27 cellular contexts compared by ENCODE assay signal in genomic region chr2:200602584-200602983, GRCh38. TPM values are rescaled to one million over a fixed set of nuclear protein-coding genes. Genes with fewer than 3 reads are reported as not detected.
DNase-seq lines count a peak whose midpoint lies in the region; ATAC-seq, FAIRE-seq and TF ChIP-seq lines count a peak whose summit lies in the region.
"Had no signal": no experiment of that assay in that cellular context is flagged by ENCODE, and none has a peak within 500 bp of the region (broad histone marks: within the 10 kb centered on the region; RNA-seq: fewer than 3 reads in every experiment).

No MANE protein-coding gene starts in this region.

- in situ Hi-C loops in HepG2 (cut with HindIII; ENCODE audit: extremely low pct_ligation_motif_present, low pct_unique_long_range_greater_than_20kb): no loop called here

- H3K27ac Mint-ChIP-seq in activated CD4-positive, alpha-beta T cell treated with anti-CD3 and anti-CD28 coated beads, Interleukin-2, amount 10 ng/mL, durations not matched to agents 24 days and 14 days: no peak overlapping the region
- H3K27ac Mint-ChIP-seq: CD14-positive monocyte; CD4-positive, alpha-beta T cell; CD8-positive, alpha-beta memory T cell; GM23338; H9 had no signal

- no peak overlapping the region for H3K4me3 Mint-ChIP-seq in activated CD4-positive, alpha-beta T cell treated with anti-CD3 and anti-CD28 coated beads, Interleukin-2, amount 10 ng/mL, durations not matched to agents 24 days and 14 days
- H3K4me3 Mint-ChIP-seq: CD14-positive monocyte; CD4-positive, alpha-beta T cell; CD8-positive, alpha-beta memory T cell; GM23338; H9 had no signal

- H3K9me3 ChIP-seq in right lobe of liver (no peaks in the 10 kb centered on the region), HepG2 (ENCODE audit: low read length) (no peaks in the 10 kb centered on the region), kidney (ENCODE audit: control insufficient read depth in 1 of 2, low read length in 2 of 2) (no peaks in the 10 kb centered on the region)
- H3K9me3 ChIP-seq: BE2C had no signal

- peaks cover 0 to 97% (median 53%) of the 10 kb centered on the region in 4 donors for H3K36me3 ChIP-seq in right lobe of liver
- no peaks in the 10 kb centered on the region for H3K36me3 ChIP-seq in HepG2 (replicated peaks in 1 of 2; ENCODE audit: control insufficient read depth in 1 of 2, insufficient read depth in 2 of 2, low read length in 2 of 2)
- peaks cover 0 to 7% of the 10 kb centered on the region in 2 donors for H3K36me3 ChIP-seq in kidney (ENCODE audit: control insufficient read depth in 1 of 2, insufficient read depth in 2 of 2, low read length in 2 of 2)
- H3K36me3 ChIP-seq: BE2C; BLaER1 treated with 17β-estradiol and CSF1 and Interleukin-3, amounts not matched to agents 10 nM and 100 nM had no signal

- POLR2A ChIA-PET in HepG2 (lab: Yijun Ruan, JAX): interaction anchor here (1.1 to 5.6 kb wide), 4 partner anchors 11 to 154 kb away, joined by 3 to 73 read pairs (median 18); partner anchors contain the start of gene AOX1

- no peak overlapping the region for H2AFZ ChIP-seq in HepG2 (ENCODE audit: low read length)
- H2AFZ ChIP-seq: GM23338 had no signal

- no peak for TF ChIP-seq EP300 in HepG2 (IDR thresholded peaks at IDR 0.05; ENCODE audit: low read depth in 2 of 2, low read length in 2 of 2)
- no peak for TF ChIP-seq EP300 in HepG2 (CRISPR knock-in tag; IDR thresholded peaks at IDR 0.05; ENCODE audit: borderline replicate concordance)

- H3K27ac ChIP-seq in right lobe of liver: no peak overlapping the region
- H3K27ac ChIP-seq in HepG2 (ENCODE audit: extremely low read length, insufficient read depth, low read length): no peak overlapping the region
- H3K27ac ChIP-seq in VCaP: peak overlapping the region; percentile 95
- H3K27ac ChIP-seq in epithelial cell of prostate: peak overlapping the region; percentile 90
- H3K27ac ChIP-seq in kidney (ENCODE audit: low read depth in 2 of 2, low read length in 2 of 2): no peak overlapping the region
- H3K27ac ChIP-seq: 22Rv1; BLaER1 treated with 17β-estradiol and CSF1 and Interleukin-3, amounts not matched to agents 10 nM and 100 nM had no signal

- CTCF ChIA-PET in HepG2 (lab: Yijun Ruan, JAX; ENCODE audit: low intra/inter-chr PET ratio, low total read pairs): no interaction called here

- WGBS in right lobe of liver (ENCODE audit: insufficient coverage, low coverage, low lambda C conversion rate, missing lambda C conversion rate): 95% methylated on average over 2 of the region's 4 CpGs
- over 99% methylated on average over 4 of the region's 4 CpGs for WGBS in HepG2 (ENCODE audit: low lambda C conversion rate)

- H3K4me1 ChIP-seq in right lobe of liver (peaks cover 0 to 11% (median under 1%) of the 10 kb centered on the region in 4 donors), HepG2 (ENCODE audit: insufficient read depth, low read length) (peaks cover 21% of the 10 kb centered on the region), kidney (ENCODE audit: control insufficient read depth in 1 of 2, insufficient read depth in 1 of 2, low read depth in 1 of 2, low read length in 2 of 2) (no peaks in the 10 kb centered on the region)
- H3K4me1 ChIP-seq: BE2C; BLaER1 treated with 17β-estradiol and CSF1 and Interleukin-3, amounts not matched to agents 10 nM and 100 nM had no signal

- BruUV-seq in HepG2 (replicated peaks; lab: Mats Ljungman, UMichigan): no TSS peak

- intact Hi-C loops in right lobe of liver (cut with DNase I) (no loop called here), HepG2 (cut with micrococcal nuclease; ENCODE audit: unreplicated experiment) (no loop called here), kidney (cut with DNase I) (no loop called here), Right ventricle myocardium inferior (cut with DNase I) (no loop called here)
- intact Hi-C loops in activated CD4-positive, alpha-beta T cell treated with anti-CD3 and anti-CD28 coated beads, Interleukin-2, amount 10 ng/mL, durations not matched to agents 24 days and 14 days (cut with micrococcal nuclease): no loop called here

- H3K9ac ChIP-seq in HepG2 (ENCODE audit: insufficient read depth, low read depth, low read length) (no peak overlapping the region), kidney (ENCODE audit: low read length in 2 of 2) (no peak overlapping the region)
- H3K9ac ChIP-seq: BLaER1 treated with 17β-estradiol and CSF1 and Interleukin-3, amounts not matched to agents 10 nM and 100 nM had no signal

- H3K27me3 Mint-ChIP-seq in activated CD4-positive, alpha-beta T cell treated with anti-CD3 and anti-CD28 coated beads, Interleukin-2, amount 10 ng/mL, durations not matched to agents 24 days and 14 days: peaks cover 22% of the 10 kb centered on the region

- H3K27me3 ChIP-seq in right lobe of liver (no peaks in the 10 kb centered on the region), HepG2 (ENCODE audit: control insufficient read depth in 1 of 2, insufficient read depth in 2 of 2, low read length in 2 of 2) (no peaks in the 10 kb centered on the region)
- H3K27me3 ChIP-seq: BE2C; BLaER1 treated with 17β-estradiol and CSF1 and Interleukin-3, amounts not matched to agents 10 nM and 100 nM had no signal

- no peaks in the 10 kb centered on the region for H4K20me1 ChIP-seq in HepG2 (ENCODE audit: insufficient read depth, low read length)
- H4K20me1 ChIP-seq: BLaER1 treated with 17β-estradiol and CSF1 and Interleukin-3, amounts not matched to agents 10 nM and 100 nM had no signal

- ATAC-seq in right lobe of liver (peak; percentile 11 to 40 (median 22)), HepG2 (no peak), Right ventricle myocardium inferior (no peak)
- ATAC-seq: GM12878, GM23338, HCT116 had no signal

- H3K36me3 Mint-ChIP-seq in activated CD4-positive, alpha-beta T cell treated with anti-CD3 and anti-CD28 coated beads, Interleukin-2, amount 10 ng/mL, durations not matched to agents 24 days and 14 days (ENCODE audit: low read depth): no peaks in the 10 kb centered on the region
- H3K36me3 Mint-ChIP-seq: CD8-positive, alpha-beta memory T cell had no signal

- no peak for TF ChIP-seq CTCF in right lobe of liver (IDR thresholded peaks at IDR 0.05)
- no peak for TF ChIP-seq CTCF in HepG2 (CRISPR knock-in tag; IDR thresholded peaks at IDR 0.05)
- TF ChIP-seq CTCF in VCaP (conservative IDR thresholded peaks at IDR 0.05): no peak
- TF ChIP-seq CTCF in kidney (IDR thresholded peaks at IDR 0.05; ENCODE audit: borderline replicate concordance, extremely low read depth, insufficient read depth): no peak

- no peaks in the 10 kb centered on the region for H3K79me2 ChIP-seq in HepG2 (ENCODE audit: insufficient read depth, low read length)

- FAIRE-seq in HepG2 (lab: Jason Lieb, UNC) (no peak), kidney (lab: Jason Lieb, UNC) (no peak)
- FAIRE-seq: A204.1, D721Med, GM12878, GM19239 had no signal

- H3K4me3 ChIP-seq in right lobe of liver (no peak overlapping the region), HepG2 (replicated peaks in 1 of 3; ENCODE audit: insufficient read depth in 1 of 3, low read depth in 2 of 3, low read length in 3 of 3) (no peak overlapping the region), kidney (ENCODE audit: low read length in 2 of 2) (no peak overlapping the region)
- H3K4me3 ChIP-seq: BLaER1 treated with 17β-estradiol and CSF1 and Interleukin-3, amounts not matched to agents 10 nM and 100 nM; GM12878; GM23338 had no signal

- H3K9me3 Mint-ChIP-seq in activated CD4-positive, alpha-beta T cell treated with anti-CD3 and anti-CD28 coated beads, Interleukin-2, amount 10 ng/mL, durations not matched to agents 24 days and 14 days: peaks cover 10% of the 10 kb centered on the region
- H3K9me3 Mint-ChIP-seq: GM23338 had no signal

- no peak for TF ChIP-seq POLR2A in right lobe of liver (IDR thresholded peaks at IDR 0.05)
- TF ChIP-seq POLR2A in HepG2 (IDR thresholded peaks at IDR 0.05; ENCODE audit: insufficient read depth in 1 of 2, low read depth in 2 of 2, low read length in 2 of 2): no peak

- DNase-seq in right lobe of liver (no peak), HepG2 (ENCODE audit: low spot score) (no peak), epithelial cell of prostate (ENCODE audit: low read depth, low spot score) (no peak), kidney (no peak), Right ventricle myocardium inferior (ENCODE audit: missing footprints) (no peak), NCI-H2171 treated with DMSO at 0.1 percent for 48 hours (lab: John Stamatoyannopoulos, UW) (no peak)
- no peak for DNase-seq in activated CD4-positive, alpha-beta T cell treated with anti-CD3 and anti-CD28 coated beads, Interleukin-2, amount 10 ng/mL, durations not matched to agents 24 days and 14 days
- DNase-seq: ACHN; AML-193; BE2C; CD4-positive, alpha-beta T cell; CD8-positive, alpha-beta memory T cell; DMS 273 treated with DMSO at 0.1 percent for 48 hours; DMS79; EL; GDM1; H9 had no signal

- H3K4me1 Mint-ChIP-seq in activated CD4-positive, alpha-beta T cell treated with anti-CD3 and anti-CD28 coated beads, Interleukin-2, amount 10 ng/mL, durations not matched to agents 24 days and 14 days: peaks cover 1% of the 10 kb centered on the region
- H3K4me1 Mint-ChIP-seq: GM23338, H9 had no signal

- TF ChIP-seq RAD21 in HepG2 (CRISPR knock-in tag; IDR thresholded peaks at IDR 0.05): no peak

- H3K4me2 ChIP-seq in HepG2 (ENCODE audit: low read depth, low read length): no peak overlapping the region
- H3K4me2 ChIP-seq: BLaER1 treated with 17β-estradiol and CSF1 and Interleukin-3, amounts not matched to agents 10 nM and 100 nM; GM23338 had no signal

RNA-seq across cellular contexts. Expression of gene AOX1, which starts 16.8 kb away (rescaled TPM):
- total RNA-seq in right lobe of liver: 1,000 to 10,000 TPM in 3 of 6 experiments, 100 to 1,000 TPM in 3; 524 to 1,747 (median 931) TPM
- 18.0 and 27.5 TPM in 2 replicates for total RNA-seq in HepG2 (2016; rRNA removed; fragmentation: Illumina TruSeq; extraction: Trizol)
- total RNA-seq in HepG2 (2016; cell fraction: cytosol; rRNA removed; fragmentation: Illumina TruSeq; extraction: Trizol; ENCODE audit: low read depth): 2.9 and 3.1 TPM in 2 replicates
- total RNA-seq in HepG2 (2016; cell fraction: insoluble cytoplasmic fraction; rRNA removed; fragmentation: Illumina TruSeq; extraction: Trizol): 16.9 and 27.1 TPM in 2 replicates
- 5.6 and 7.9 TPM in 2 replicates for total RNA-seq in HepG2 (2016; cell fraction: membrane; rRNA removed; fragmentation: Illumina TruSeq; extraction: Trizol)
- 11.2 and 11.3 TPM in 2 replicates for total RNA-seq in HepG2 (2016; cell fraction: nucleus; rRNA removed; fragmentation: Illumina TruSeq; extraction: Trizol)
- polyA plus RNA-seq in HepG2 (2011; rRNA removed): 9.2 and 18.9 TPM in 2 replicates
- 9.0 and 14.2 TPM in 2 replicates for polyA plus RNA-seq in HepG2 (2011; cell fraction: cytosol; rRNA removed)
- polyA plus RNA-seq in HepG2 (2011; cell fraction: nucleus; rRNA removed): 6.6 and 14.0 TPM in 2 replicates
- polyA plus RNA-seq in HepG2 (2012): 12.6 and 15.2 TPM in 2 replicates
- 0.95 and 1.1 TPM in 2 replicates for polyA plus RNA-seq in HepG2 (2016; cell fraction: cytosol; fragmentation: Illumina TruSeq; extraction: Trizol; ENCODE audit: low read depth)
- polyA plus RNA-seq in HepG2 (2016; cell fraction: insoluble cytoplasmic fraction; fragmentation: Illumina TruSeq; extraction: Trizol; ENCODE audit: low read depth): 21.2 and 21.7 TPM in 2 replicates
- 2.7 and 3.3 TPM in 2 replicates for polyA plus RNA-seq in HepG2 (2016; cell fraction: membrane; fragmentation: Illumina TruSeq; extraction: Trizol; ENCODE audit: low read depth)
- 8.2 and 9.7 TPM in 2 replicates for polyA plus RNA-seq in HepG2 (2016; cell fraction: nucleus; fragmentation: Illumina TruSeq; extraction: Trizol; ENCODE audit: insufficient read depth, low read depth)
- 9.0 and 94.3 TPM in 2 replicates for polyA minus RNA-seq in HepG2 (2011; rRNA and poly(A)+ RNA removed; ENCODE audit: low replicate concordance)
- polyA minus RNA-seq in HepG2 (2011; cell fraction: cytosol; rRNA and poly(A)+ RNA removed): 16.3 and 44.6 TPM in 2 replicates
- polyA minus RNA-seq in HepG2 (2011; cell fraction: nucleus; rRNA and poly(A)+ RNA removed): 6.7 and 17.2 TPM in 2 replicates
- 0.26 TPM in 1 of 2 replicates, not detected in the other for total RNA-seq in activated CD4-positive, alpha-beta T cell treated with anti-CD3 and anti-CD28 coated beads, Interleukin-2, amount 10 ng/mL, durations not matched to agents 24 days and 14 days
- total RNA-seq in kidney: 38.6 TPM
- 43.7 TPM for polyA plus RNA-seq in kidney (ENCODE audit: insufficient read depth, low read depth, low replicate concordance)
- 7.5 TPM for total RNA-seq in Right ventricle myocardium inferior
- total RNA-seq: CD4-positive, alpha-beta T cell; CD8-positive, alpha-beta memory T cell had no signal
- polyA plus RNA-seq: CD14-positive monocyte had no signal

Comparison
In these comparisons a context has a peak if more than half of its experiments do, and no peak if none do; other contexts are left out.
1. ATAC-seq: peak in right lobe of liver (4 of 4); none in HepG2 (single experiment) and Right ventricle myocardium inferior (single experiment).
2. RNA of gene AOX1, which starts 16.8 kb away (total RNA-seq): 524 to 1,747 TPM in right lobe of liver; 38.6 TPM in kidney (single experiment), 2.9 to 27.5 TPM in HepG2, 7.5 TPM in Right ventricle myocardium inferior (single experiment) and 0.26 TPM in activated CD4-positive, alpha-beta T cell treated with anti-CD3 and anti-CD28 coated beads, Interleukin-2, amount 10 ng/mL, durations not matched to agents 24 days and 14 days; every median in the first group is over 10 times any median in the second.
3. H3K27ac ChIP-seq: peak in VCaP (single experiment) and epithelial cell of prostate (single experiment); none in right lobe of liver (0 of 3), HepG2 (single experiment) and kidney (0 of 2).